In genomic region chr1:4253918-4254317, GRCh38 we compare ENCODE assay signal across 22 cellular contexts.
"Had no signal": no experiment of that assay in that cellular context is flagged by ENCODE, and none has a peak within 500 bp of the region (broad histone marks: within the 10 kb centered on the region; RNA-seq: fewer than 3 reads in every experiment).

No MANE protein-coding gene starts in this region.

- FAIRE-seq: colon, endothelial cell of umbilical vein, keratinocyte, urothelium cell line had no signal

- H3K4me1 ChIP-seq: heart right ventricle, left lung, lower lobe of right lung, suprapubic skin, thyroid gland had no signal

- H3K36me3 ChIP-seq: heart right ventricle, left lung, lower lobe of right lung, suprapubic skin, thyroid gland had no signal

- H3K27me3 ChIP-seq: suprapubic skin, thyroid gland had no signal

- ATAC-seq: heart right ventricle; left lung; lower lobe of right lung; natural killer cell; right cardiac atrium; stimulated activated naive CD8-positive, alpha-beta T cell treated with anti-CD3 and anti-CD28 coated beads, Interleukin-15, Interleukin-2, amounts not matched to agents 100 U/mL and 50 U/mL, for 24 hours had no signal

- H3K4me1 Mint-ChIP-seq: mesothelial cell of epicardium, natural killer cell, neural crest cell had no signal

- H3K27ac ChIP-seq: heart right ventricle, left lung, lower lobe of right lung, suprapubic skin, thyroid gland had no signal

- H3K4me3 ChIP-seq: heart right ventricle, left lung, lower lobe of right lung, smooth muscle cell, suprapubic skin, thyroid gland had no signal

- H3K9me3 ChIP-seq: thyroid gland had no signal

- H3K36me3 Mint-ChIP-seq: memory B cell, mesothelial cell of epicardium, natural killer cell, type B pancreatic cell had no signal

- H3K27me3 Mint-ChIP-seq: dendritic cell treated with granulocyte-macrophage colony-stimulating factor and Interleukin-4, amounts not matched to agents 40 ng/mL and 50 ng/mL, for 4 days; type B pancreatic cell had no signal

- H3K4me3 Mint-ChIP-seq: dendritic cell treated with granulocyte-macrophage colony-stimulating factor and Interleukin-4, amounts not matched to agents 40 ng/mL and 50 ng/mL, for 4 days; memory B cell; mesothelial cell of epicardium; natural killer cell; neural crest cell; type B pancreatic cell had no signal

- H3K27ac Mint-ChIP-seq: dendritic cell treated with granulocyte-macrophage colony-stimulating factor and Interleukin-4, amounts not matched to agents 40 ng/mL and 50 ng/mL, for 4 days; memory B cell; mesothelial cell of epicardium; natural killer cell; type B pancreatic cell had no signal

- DNase-seq: erythroblast; foreskin melanocyte; heart right ventricle; hypothalamus; left lung; lower lobe of right lung; natural killer cell; right cardiac atrium; stimulated activated CD4-positive, alpha-beta T cell treated with anti-CD3 and anti-CD28 coated beads, Interleukin-2, amount 100 ng/mL, for 48 hours; stimulated activated naive CD8-positive, alpha-beta T cell treated with anti-CD3 and anti-CD28 coated beads, Interleukin-15, Interleukin-2, amounts not matched to agents 100 U/mL and 50 U/mL, for 24 hours; thyroid gland had no signal
